In the genomic region with DNA sequence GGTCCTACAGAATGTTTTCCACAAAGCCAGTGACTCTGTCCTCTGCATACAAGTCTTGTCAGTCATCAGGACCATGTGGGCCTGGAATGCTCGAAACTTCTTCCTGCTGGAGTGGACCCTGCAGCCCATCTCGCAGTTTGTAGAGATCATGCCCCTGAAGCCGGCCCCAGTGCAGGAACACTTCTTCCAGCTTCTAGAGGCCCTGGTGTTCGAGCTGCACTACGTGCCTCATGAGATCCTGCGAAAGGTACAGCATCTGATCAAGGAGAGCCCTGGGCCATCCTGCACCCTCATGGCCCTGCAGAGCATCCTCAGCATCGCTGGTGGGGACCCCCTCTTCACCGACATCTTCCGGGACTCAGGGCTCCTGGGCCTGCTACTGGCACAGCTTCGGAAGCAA, we compare ENCODE assay signal across 38 cellular contexts. TPM values are rescaled to one million over a fixed set of nuclear protein-coding genes. Genes with fewer than 3 reads are reported as not detected.
"Had no signal": no experiment of that assay in that cellular context is flagged by ENCODE, and none has a peak within 500 bp of the region (broad histone marks: within the 10 kb centered on the region; RNA-seq: fewer than 3 reads in every experiment).

No MANE protein-coding gene starts in this region.

- H3K36me3 ChIP-seq: MG63 had no signal

- H3K27ac ChIP-seq: KMS-11 had no signal

- H3K27me3 ChIP-seq: MG63 had no signal

- H3K9ac ChIP-seq: KMS-11 had no signal

- H3K4me3 ChIP-seq: MG63 had no signal

- DNase-seq: Kasumi-1, KG1, MG63, MM.1S, MV-4-11, NCI-H1048, NCI-H1092, NCI-H1092 treated with DMSO at 0.1 percent for 48 hours, NCI-H1105, NCI-H1105 treated with DMSO at 0.1 percent for 48 hours, NCI-H1417, NCI-H1417 treated with DMSO at 0.1 percent for 48 hours, NCI-H1436, NCI-H1436 treated with DMSO at 0.1 percent for 48 hours, NCI-H146, NCI-H1694, NCI-H1694 treated with DMSO at 0.1 percent for 48 hours, NCI-H187, NCI-H187 treated with DMSO at 0.1 percent for 48 hours, NCI-H1930, NCI-H2029, NCI-H2029 treated with DMSO at 0.1 percent for 48 hours, NCI-H2081, NCI-H2081 treated with DMSO at 0.1 percent for 48 hours, NCI-H2107, NCI-H2171, NCI-H2171 treated with DMSO at 0.1 percent for 48 hours, NCI-H2227 treated with DMSO at 0.1 percent for 48 hours, NCI-H226, NCI-H345, NCI-H446, NCI-H446 treated with DMSO at 0.1 percent for 48 hours, NCI-H510A had no signal

- H3K4me2 ChIP-seq: KMS-11 had no signal

- H3K9me3 ChIP-seq: MG63 had no signal

RNA-seq across cellular contexts. Expression of a gene that starts 46.5 kb away (rescaled TPM):
- total RNA-seq: LHCN-M2, M059J, MCF 10A, NCI-H460 had no signal
